1 cellular context compared by ENCODE assay signal in the genomic region with DNA sequence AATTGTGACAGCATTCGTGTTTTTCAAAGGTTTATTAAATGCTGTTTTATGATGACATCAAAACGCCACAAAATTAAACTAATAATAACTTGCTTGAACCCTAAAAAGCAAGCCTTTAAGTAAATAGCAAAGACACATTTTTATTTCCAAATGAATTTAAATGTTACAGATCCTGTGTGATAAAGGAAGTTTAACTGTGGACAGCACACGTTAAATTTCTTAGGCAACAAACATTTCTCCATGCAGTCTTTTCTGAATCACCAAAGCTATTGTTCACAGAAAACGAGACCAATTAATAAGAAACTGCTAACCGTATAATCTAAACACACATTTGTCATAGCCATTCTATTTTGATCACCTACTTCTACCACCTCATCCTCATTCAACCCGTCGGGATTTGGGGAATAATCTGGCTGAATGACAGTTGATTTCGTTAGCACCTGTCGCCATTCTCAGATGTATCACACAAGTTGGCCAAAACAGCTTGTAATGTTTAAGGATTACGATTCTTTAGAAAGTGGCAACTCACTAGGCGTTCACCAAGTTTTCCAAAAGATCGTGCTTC.
TF ChIP-seq lines count a peak whose summit lies in the region.

No MANE protein-coding gene starts in this region.

TF ChIP-seq in HEK293, 187 proteins besides CTCF, POLR2A, EP300 and RAD21 (continued from another document):
- TF ChIP-seq MZF1 (tag by site-specific recombination; IDR thresholded peaks at IDR 0.05; ENCODE audit: borderline replicate concordance) (peak; percentile 75; the same call in 1 of the 2 replicates), PRDM6 (tag by site-specific recombination; IDR thresholded peaks at IDR 0.05) (peak; percentile 46), KLF8 (tag by site-specific recombination; IDR thresholded peaks at IDR 0.05) (no peak)
